Comparison of ENCODE assay signal across 9 cellular contexts in the genomic region with DNA sequence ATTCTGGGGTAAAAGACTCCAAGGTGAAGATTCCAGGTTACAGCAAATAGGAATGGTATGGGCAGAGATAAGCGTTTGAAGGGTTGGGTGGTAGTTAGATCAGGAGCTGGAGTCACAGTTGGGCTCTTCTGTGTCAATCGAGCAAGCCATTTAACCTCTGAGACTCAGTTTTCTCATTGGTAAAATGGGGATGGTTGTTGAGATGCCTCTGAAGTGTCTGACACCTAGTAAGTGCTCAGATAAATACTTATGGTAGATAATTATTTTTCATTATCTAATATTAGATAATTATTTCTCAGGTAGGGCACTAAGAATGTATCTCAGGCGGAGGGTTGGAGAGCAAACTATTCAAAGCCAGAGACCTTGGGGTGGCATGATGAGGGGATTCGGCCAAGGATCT. TPM values are rescaled to one million over a fixed set of nuclear protein-coding genes. Genes with fewer than 3 reads are reported as not detected.
DNase-seq lines count a peak whose midpoint lies in the region; ATAC-seq and TF ChIP-seq lines count a peak whose summit lies in the region.
"Had no signal": no experiment of that assay in that cellular context is flagged by ENCODE, and none has a peak within 500 bp of the region (broad histone marks: within the 10 kb centered on the region; RNA-seq: fewer than 3 reads in every experiment).

No MANE protein-coding gene starts in this region.

- H3K4me1 Mint-ChIP-seq in dendritic cell treated with granulocyte-macrophage colony-stimulating factor and Interleukin-4, amounts not matched to agents 40 ng/mL and 50 ng/mL, for 4 days (ENCODE audit: low read depth) = peaks cover 89% of the 10 kb centered on the region

- TF ChIP-seq CTCF in DOHH2 (IDR thresholded peaks at IDR 0.05; ENCODE audit: low read depth, low read length, poor library complexity, severe bottlenecking) (no peak), MM.1S (IDR thresholded peaks at IDR 0.05; ENCODE audit: low read length) (no peak), parathyroid adenoma (IDR thresholded peaks at IDR 0.05) (no peak), lower leg skin (IDR thresholded peaks at IDR 0.05) (no peak)

- WGBS in lower leg skin, 2 donors = 65 to 75% methylated on average over 4 of the region's 4 CpGs

- DNase-seq in MM.1S (no peak), NCI-H1436 treated with DMSO at 0.1 percent for 48 hours (lab: John Stamatoyannopoulos, UW) (no peak), middle frontal gyrus (ENCODE audit: extremely low spot score, low spot score) (no peak), lower leg skin (ENCODE audit: low spot score in 2 of 2) (no peak)

- H3K4me3 ChIP-seq in DOHH2 (ENCODE audit: low read length) (peak overlapping the region; percentile 69), MM.1S (ENCODE audit: low read length) (peak overlapping the region; percentile 71), parathyroid adenoma (ENCODE audit: low read depth, low read length) (peak overlapping the region; percentile 62), lower leg skin (ENCODE audit: low read depth, poor library complexity, severe bottlenecking) (no peak overlapping the region)

- H3F3A ChIP-seq in DOHH2 (ENCODE audit: control insufficient read depth, insufficient read depth) (peaks cover 11% of the 10 kb centered on the region), MM.1S (ENCODE audit: insufficient read depth, low read length) (peaks cover 18% of the 10 kb centered on the region)

- peaks cover 77% of the 10 kb centered on the region for H3K27me3 Mint-ChIP-seq in dendritic cell treated with granulocyte-macrophage colony-stimulating factor and Interleukin-4, amounts not matched to agents 40 ng/mL and 50 ng/mL, for 4 days

- H3K4me3 Mint-ChIP-seq in dendritic cell treated with granulocyte-macrophage colony-stimulating factor and Interleukin-4, amounts not matched to agents 40 ng/mL and 50 ng/mL, for 4 days = peak overlapping the region; percentile 67

- H3K36me3 ChIP-seq in DOHH2 (ENCODE audit: control insufficient read depth, low read length) (no peaks in the 10 kb centered on the region), MM.1S (replicated peaks; ENCODE audit: insufficient read depth, low read length) (no peaks in the 10 kb centered on the region), parathyroid adenoma (ENCODE audit: control insufficient read depth, insufficient read depth, low read length) (no peaks in the 10 kb centered on the region)
- H3K36me3 ChIP-seq: sigmoid colon had no signal

- H3K27ac Mint-ChIP-seq in dendritic cell treated with granulocyte-macrophage colony-stimulating factor and Interleukin-4, amounts not matched to agents 40 ng/mL and 50 ng/mL, for 4 days = peak overlapping the region; percentile 73

- H3K9ac ChIP-seq in MM.1S (ENCODE audit: low read length) = peak overlapping the region; percentile 67; the same call in 1 of the 2 replicates
- H3K9ac ChIP-seq in parathyroid adenoma = no peak overlapping the region

- peaks cover 56% of the 10 kb centered on the region for H3K4me1 ChIP-seq in DOHH2 (ENCODE audit: control insufficient read depth, low read length)
- H3K4me1 ChIP-seq in MM.1S (ENCODE audit: low read length) = peaks cover 20% of the 10 kb centered on the region
- H3K4me1 ChIP-seq in parathyroid adenoma = peaks cover 11% of the 10 kb centered on the region

- H3K9me3 Mint-ChIP-seq in dendritic cell treated with granulocyte-macrophage colony-stimulating factor and Interleukin-4, amounts not matched to agents 40 ng/mL and 50 ng/mL, for 4 days = no peaks in the 10 kb centered on the region

- H3K4me2 ChIP-seq in DOHH2 (ENCODE audit: low read length) (peak overlapping the region; percentile 73), MM.1S (ENCODE audit: low read depth, low read length) (peak overlapping the region; percentile 93), parathyroid adenoma (ENCODE audit: low read length) (peak overlapping the region; percentile 91)

- no peak for ATAC-seq in GM19463 (IDR thresholded peaks at IDR 0.05; ENCODE audit: unreplicated experiment)

- intact Hi-C loops in dendritic cell treated with granulocyte-macrophage colony-stimulating factor and Interleukin-4, amounts not matched to agents 40 ng/mL and 50 ng/mL, for 4 days (cut with micrococcal nuclease) = no loop called here
- intact Hi-C loops in lower leg skin (cut with DNase I; ENCODE audit: low total_unique reads) = no loop called here

- H3K27ac ChIP-seq in DOHH2 (ENCODE audit: low read depth, low read length) (no peak overlapping the region), MM.1S (ENCODE audit: low read length) (no peak overlapping the region), parathyroid adenoma (no peak overlapping the region)

- TF ChIP-seq POLR2A in lower leg skin (IDR thresholded peaks at IDR 0.05) = no peak

- H3K79me2 ChIP-seq in DOHH2 (ENCODE audit: control insufficient read depth, low read length) (no peaks in the 10 kb centered on the region), MM.1S (ENCODE audit: low read length) (no peaks in the 10 kb centered on the region), parathyroid adenoma (no peaks in the 10 kb centered on the region)

- H3K9me3 ChIP-seq in DOHH2 (ENCODE audit: control insufficient read depth, insufficient read depth, low read length) (no peaks in the 10 kb centered on the region), MM.1S (replicated peaks; ENCODE audit: insufficient read depth, low read length) (no peaks in the 10 kb centered on the region), parathyroid adenoma (ENCODE audit: control insufficient read depth, low read length) (no peaks in the 10 kb centered on the region)
- H3K9me3 ChIP-seq: sigmoid colon had no signal

- H3K27me3 ChIP-seq in DOHH2 (ENCODE audit: control insufficient read depth, low read length) (peaks cover 3% of the 10 kb centered on the region; the same call in 1 of the 2 replicates), MM.1S (replicated peaks; ENCODE audit: insufficient read depth, low read length) (no peaks in the 10 kb centered on the region), parathyroid adenoma (ENCODE audit: control insufficient read depth, insufficient read depth, low read length) (no peaks in the 10 kb centered on the region)

- no peaks in the 10 kb centered on the region for H3K9me2 ChIP-seq in DOHH2 (replicated peaks; ENCODE audit: control insufficient read depth, low read length)
- H3K9me2 ChIP-seq in MM.1S (replicated peaks; ENCODE audit: insufficient read depth, low read length) = no peaks in the 10 kb centered on the region

- peaks cover 3% of the 10 kb centered on the region for H3K36me3 Mint-ChIP-seq in dendritic cell treated with granulocyte-macrophage colony-stimulating factor and Interleukin-4, amounts not matched to agents 40 ng/mL and 50 ng/mL, for 4 days (ENCODE audit: low read depth)

- no peaks in the 10 kb centered on the region for H4K20me1 ChIP-seq in DOHH2 (ENCODE audit: control insufficient read depth, insufficient read depth, low read depth, low read length)
- H4K20me1 ChIP-seq in MM.1S (ENCODE audit: insufficient read depth, low read length) = no peaks in the 10 kb centered on the region

- H2AFZ ChIP-seq in MM.1S (ENCODE audit: low read length) = peak overlapping the region; percentile 86; the same call in 1 of the 2 replicates
- H2AFZ ChIP-seq in parathyroid adenoma = peak overlapping the region; percentile 65

RNA-seq across cellular contexts. Expression of gene LTBP4, which starts 7.8 kb away (rescaled TPM):
- total RNA-seq in lower leg skin = 100 to 1,000 TPM; 113 to 181 (median 144) TPM

RNA-seq across cellular contexts. Expression of gene SHKBP1, which starts 32.3 kb away (rescaled TPM):
- total RNA-seq in lower leg skin = 10 to 100 TPM; 39.6 to 53.4 (median 43.0) TPM
